1 cellular context compared by ENCODE assay signal in the genomic region with DNA sequence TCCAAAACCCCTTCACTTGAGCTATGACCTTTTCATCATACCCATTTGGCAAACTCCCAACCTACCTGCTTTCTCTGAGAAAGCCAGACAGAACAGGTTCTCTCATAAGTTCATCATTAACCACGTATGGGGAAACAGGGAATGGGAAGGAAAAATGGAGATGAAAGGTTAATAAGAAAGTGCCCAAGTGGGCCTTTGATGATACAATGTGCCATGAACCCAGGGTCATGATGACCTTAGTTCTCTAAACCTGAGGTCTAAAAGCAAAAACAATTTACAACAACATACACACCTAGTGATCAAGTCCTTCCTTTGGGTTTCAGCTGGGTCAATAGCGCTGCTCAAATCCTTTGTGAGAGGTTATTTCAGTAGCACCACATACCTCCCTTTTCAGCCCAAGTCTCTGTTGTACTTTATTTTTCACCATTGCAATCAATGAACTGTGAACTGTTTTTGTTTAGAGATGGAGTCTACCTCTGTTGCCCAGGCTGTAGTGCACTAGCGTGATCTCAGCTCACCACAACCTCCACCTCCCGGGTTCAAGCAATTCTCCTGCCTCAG.
TF ChIP-seq lines count a peak whose summit lies in the region.

No MANE protein-coding gene starts in this region.

TF ChIP-seq in HepG2, 621 proteins besides CTCF, POLR2A, EP300 and RAD21 (continued from another document and continues in another):
- TF ChIP-seq, protein P1, sequence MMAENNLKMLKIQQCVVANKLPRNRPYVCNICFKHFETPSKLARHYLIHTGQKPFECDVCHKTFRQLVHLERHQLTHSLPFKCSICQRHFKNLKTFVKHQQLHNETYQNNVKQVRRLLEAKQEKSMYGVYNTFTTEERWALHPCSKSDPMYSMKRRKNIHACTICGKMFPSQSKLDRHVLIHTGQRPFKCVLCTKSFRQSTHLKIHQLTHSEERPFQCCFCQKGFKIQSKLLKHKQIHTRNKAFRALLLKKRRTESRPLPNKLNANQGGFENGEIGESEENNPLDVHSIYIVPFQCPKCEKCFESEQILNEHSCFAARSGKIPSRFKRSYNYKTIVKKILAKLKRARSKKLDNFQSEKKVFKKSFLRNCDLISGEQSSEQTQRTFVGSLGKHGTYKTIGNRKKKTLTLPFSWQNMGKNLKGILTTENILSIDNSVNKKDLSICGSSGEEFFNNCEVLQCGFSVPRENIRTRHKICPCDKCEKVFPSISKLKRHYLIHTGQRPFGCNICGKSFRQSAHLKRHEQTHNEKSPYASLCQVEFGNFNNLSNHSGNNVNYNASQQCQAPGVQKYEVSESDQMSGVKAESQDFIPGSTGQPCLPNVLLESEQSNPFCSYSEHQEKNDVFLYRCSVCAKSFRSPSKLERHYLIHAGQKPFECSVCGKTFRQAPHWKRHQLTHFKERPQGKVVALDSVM (CRISPR knock-in tag; IDR thresholded peaks at IDR 0.05) = peak; percentile 90
- peak; percentile 53; the same call in 1 of the 2 replicates for TF ChIP-seq ATF1 (CRISPR knock-in tag; IDR thresholded peaks at IDR 0.05)
- TF ChIP-seq POLR2AphosphoS2 (IDR thresholded peaks at IDR 0.05; ENCODE audit: low read depth, low read length) = no peak
- TF ChIP-seq, protein P2, sequence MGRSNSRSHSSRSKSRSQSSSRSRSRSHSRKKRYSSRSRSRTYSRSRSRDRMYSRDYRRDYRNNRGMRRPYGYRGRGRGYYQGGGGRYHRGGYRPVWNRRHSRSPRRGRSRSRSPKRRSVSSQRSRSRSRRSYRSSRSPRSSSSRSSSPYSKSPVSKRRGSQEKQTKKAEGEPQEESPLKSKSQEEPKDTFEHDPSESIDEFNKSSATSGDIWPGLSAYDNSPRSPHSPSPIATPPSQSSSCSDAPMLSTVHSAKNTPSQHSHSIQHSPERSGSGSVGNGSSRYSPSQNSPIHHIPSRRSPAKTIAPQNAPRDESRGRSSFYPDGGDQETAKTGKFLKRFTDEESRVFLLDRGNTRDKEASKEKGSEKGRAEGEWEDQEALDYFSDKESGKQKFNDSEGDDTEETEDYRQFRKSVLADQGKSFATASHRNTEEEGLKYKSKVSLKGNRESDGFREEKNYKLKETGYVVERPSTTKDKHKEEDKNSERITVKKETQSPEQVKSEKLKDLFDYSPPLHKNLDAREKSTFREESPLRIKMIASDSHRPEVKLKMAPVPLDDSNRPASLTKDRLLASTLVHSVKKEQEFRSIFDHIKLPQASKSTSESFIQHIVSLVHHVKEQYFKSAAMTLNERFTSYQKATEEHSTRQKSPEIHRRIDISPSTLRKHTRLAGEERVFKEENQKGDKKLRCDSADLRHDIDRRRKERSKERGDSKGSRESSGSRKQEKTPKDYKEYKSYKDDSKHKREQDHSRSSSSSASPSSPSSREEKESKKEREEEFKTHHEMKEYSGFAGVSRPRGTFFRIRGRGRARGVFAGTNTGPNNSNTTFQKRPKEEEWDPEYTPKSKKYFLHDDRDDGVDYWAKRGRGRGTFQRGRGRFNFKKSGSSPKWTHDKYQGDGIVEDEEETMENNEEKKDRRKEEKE (IDR thresholded peaks at IDR 0.05) = no peak
- TF ChIP-seq, protein P3, sequence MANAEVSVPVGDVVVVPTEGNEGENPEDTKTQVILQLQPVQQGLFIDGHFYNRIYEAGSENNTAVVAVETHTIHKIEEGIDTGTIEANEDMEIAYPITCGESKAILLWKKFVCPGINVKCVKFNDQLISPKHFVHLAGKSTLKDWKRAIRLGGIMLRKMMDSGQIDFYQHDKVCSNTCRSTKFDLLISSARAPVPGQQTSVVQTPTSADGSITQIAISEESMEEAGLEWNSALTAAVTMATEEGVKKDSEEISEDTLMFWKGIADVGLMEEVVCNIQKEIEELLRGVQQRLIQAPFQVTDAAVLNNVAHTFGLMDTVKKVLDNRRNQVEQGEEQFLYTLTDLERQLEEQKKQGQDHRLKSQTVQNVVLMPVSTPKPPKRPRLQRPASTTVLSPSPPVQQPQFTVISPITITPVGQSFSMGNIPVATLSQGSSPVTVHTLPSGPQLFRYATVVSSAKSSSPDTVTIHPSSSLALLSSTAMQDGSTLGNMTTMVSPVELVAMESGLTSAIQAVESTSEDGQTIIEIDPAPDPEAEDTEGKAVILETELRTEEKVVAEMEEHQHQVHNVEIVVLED (CRISPR knock-in tag; IDR thresholded peaks at IDR 0.05; ENCODE audit: borderline replicate concordance) = peak; percentile 36; the same call in 1 of the 2 replicates
- TF ChIP-seq HNRNPL (IDR thresholded peaks at IDR 0.05; ENCODE audit: low read depth, low read length) = no peak
- TF ChIP-seq YEATS4 (CRISPR knock-in tag; IDR thresholded peaks at IDR 0.05; ENCODE audit: borderline replicate concordance) = peak; percentile 38; the same call in 1 of the 2 replicates
- TF ChIP-seq POLR2G (IDR thresholded peaks at IDR 0.05; ENCODE audit: low read depth, low read length) = no peak
- TF ChIP-seq, protein P4, sequence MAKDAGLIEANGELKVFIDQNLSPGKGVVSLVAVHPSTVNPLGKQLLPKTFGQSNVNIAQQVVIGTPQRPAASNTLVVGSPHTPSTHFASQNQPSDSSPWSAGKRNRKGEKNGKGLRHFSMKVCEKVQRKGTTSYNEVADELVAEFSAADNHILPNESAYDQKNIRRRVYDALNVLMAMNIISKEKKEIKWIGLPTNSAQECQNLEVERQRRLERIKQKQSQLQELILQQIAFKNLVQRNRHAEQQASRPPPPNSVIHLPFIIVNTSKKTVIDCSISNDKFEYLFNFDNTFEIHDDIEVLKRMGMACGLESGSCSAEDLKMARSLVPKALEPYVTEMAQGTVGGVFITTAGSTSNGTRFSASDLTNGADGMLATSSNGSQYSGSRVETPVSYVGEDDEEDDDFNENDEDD (CRISPR knock-in tag; IDR thresholded peaks at IDR 0.05; ENCODE audit: borderline replicate concordance) = no peak
- TF ChIP-seq HMG20A (CRISPR knock-in tag; IDR thresholded peaks at IDR 0.05; ENCODE audit: borderline replicate concordance) = peak; percentile 91; the same call in 1 of the 2 replicates
- TF ChIP-seq SMC3 (IDR thresholded peaks at IDR 0.05; ENCODE audit: low read length) = peak; percentile 6; the same call in 1 of the 2 replicates
- TF ChIP-seq, protein P5, sequence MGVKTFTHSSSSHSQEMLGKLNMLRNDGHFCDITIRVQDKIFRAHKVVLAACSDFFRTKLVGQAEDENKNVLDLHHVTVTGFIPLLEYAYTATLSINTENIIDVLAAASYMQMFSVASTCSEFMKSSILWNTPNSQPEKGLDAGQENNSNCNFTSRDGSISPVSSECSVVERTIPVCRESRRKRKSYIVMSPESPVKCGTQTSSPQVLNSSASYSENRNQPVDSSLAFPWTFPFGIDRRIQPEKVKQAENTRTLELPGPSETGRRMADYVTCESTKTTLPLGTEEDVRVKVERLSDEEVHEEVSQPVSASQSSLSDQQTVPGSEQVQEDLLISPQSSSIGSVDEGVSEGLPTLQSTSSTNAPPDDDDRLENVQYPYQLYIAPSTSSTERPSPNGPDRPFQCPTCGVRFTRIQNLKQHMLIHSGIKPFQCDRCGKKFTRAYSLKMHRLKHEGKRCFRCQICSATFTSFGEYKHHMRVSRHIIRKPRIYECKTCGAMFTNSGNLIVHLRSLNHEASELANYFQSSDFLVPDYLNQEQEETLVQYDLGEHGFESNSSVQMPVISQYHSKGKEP (CRISPR knock-in tag; IDR thresholded peaks at IDR 0.05) = no peak
- TF ChIP-seq GATAD2A (CRISPR knock-in tag; IDR thresholded peaks at IDR 0.05) = peak; percentile 97
- TF ChIP-seq, protein P6, sequence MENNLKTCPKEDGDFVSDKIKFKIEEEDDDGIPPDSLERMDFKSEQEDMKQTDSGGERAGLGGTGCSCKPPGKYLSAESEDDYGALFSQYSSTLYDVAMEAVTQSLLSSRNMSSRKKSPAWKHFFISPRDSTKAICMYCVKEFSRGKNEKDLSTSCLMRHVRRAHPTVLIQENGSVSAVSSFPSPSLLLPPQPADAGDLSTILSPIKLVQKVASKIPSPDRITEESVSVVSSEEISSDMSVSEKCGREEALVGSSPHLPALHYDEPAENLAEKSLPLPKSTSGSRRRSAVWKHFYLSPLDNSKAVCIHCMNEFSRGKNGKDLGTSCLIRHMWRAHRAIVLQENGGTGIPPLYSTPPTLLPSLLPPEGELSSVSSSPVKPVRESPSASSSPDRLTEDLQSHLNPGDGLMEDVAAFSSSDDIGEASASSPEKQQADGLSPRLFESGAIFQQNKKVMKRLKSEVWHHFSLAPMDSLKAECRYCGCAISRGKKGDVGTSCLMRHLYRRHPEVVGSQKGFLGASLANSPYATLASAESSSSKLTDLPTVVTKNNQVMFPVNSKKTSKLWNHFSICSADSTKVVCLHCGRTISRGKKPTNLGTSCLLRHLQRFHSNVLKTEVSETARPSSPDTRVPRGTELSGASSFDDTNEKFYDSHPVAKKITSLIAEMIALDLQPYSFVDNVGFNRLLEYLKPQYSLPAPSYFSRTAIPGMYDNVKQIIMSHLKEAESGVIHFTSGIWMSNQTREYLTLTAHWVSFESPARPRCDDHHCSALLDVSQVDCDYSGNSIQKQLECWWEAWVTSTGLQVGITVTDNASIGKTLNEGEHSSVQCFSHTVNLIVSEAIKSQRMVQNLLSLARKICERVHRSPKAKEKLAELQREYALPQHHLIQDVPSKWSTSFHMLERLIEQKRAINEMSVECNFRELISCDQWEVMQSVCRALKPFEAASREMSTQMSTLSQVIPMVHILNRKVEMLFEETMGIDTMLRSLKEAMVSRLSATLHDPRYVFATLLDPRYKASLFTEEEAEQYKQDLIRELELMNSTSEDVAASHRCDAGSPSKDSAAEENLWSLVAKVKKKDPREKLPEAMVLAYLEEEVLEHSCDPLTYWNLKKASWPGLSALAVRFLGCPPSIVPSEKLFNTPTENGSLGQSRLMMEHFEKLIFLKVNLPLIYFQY (CRISPR knock-in tag; IDR thresholded peaks at IDR 0.05; ENCODE audit: borderline replicate concordance) = peak; percentile 65; the same call in 1 of the 2 replicates
- TF ChIP-seq, protein P7, sequence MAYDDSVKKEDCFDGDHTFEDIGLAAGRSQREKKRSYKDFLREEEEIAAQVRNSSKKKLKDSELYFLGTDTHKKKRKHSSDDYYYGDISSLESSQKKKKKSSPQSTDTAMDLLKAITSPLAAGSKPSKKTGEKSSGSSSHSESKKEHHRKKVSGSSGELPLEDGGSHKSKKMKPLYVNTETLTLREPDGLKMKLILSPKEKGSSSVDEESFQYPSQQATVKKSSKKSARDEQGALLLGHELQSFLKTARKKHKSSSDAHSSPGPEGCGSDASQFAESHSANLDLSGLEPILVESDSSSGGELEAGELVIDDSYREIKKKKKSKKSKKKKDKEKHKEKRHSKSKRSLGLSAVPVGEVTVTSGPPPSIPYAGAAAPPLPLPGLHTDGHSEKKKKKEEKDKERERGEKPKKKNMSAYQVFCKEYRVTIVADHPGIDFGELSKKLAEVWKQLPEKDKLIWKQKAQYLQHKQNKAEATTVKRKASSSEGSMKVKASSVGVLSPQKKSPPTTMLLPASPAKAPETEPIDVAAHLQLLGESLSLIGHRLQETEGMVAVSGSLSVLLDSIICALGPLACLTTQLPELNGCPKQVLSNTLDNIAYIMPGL (CRISPR knock-in tag; IDR thresholded peaks at IDR 0.05; ENCODE audit: borderline replicate concordance in 1 of 2, low read depth in 1 of 2) = peak in 1 of 2 experiments; percentile 72; a peak in 2 of 4 replicates
- TF ChIP-seq, protein P8, sequence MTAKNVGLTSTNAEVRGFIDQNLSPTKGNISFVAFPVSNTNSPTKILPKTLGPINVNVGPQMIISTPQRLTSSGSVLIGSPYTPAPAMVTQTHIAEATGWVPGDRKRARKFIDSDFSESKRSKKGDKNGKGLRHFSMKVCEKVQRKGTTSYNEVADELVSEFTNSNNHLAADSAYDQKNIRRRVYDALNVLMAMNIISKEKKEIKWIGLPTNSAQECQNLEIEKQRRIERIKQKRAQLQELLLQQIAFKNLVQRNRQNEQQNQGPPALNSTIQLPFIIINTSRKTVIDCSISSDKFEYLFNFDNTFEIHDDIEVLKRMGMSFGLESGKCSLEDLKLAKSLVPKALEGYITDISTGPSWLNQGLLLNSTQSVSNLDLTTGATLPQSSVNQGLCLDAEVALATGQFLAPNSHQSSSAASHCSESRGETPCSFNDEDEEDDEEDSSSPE (CRISPR knock-in tag; IDR thresholded peaks at IDR 0.05) = no peak; the same call in 1 of the 2 replicates
- no peak for TF ChIP-seq DMAP1 (CRISPR knock-in tag; IDR thresholded peaks at IDR 0.05)
- TF ChIP-seq PPARG (CRISPR knock-in tag; conservative IDR thresholded peaks at IDR 0.05) = peak; percentile 97
- no peak for TF ChIP-seq FOXP1 (IDR thresholded peaks at IDR 0.05)
- TF ChIP-seq FOXP1 (CRISPR knock-in tag; IDR thresholded peaks at IDR 0.05) = peak; percentile 90
- peak; percentile 61; the same call in 1 of the 2 replicates for TF ChIP-seq KDM4B (CRISPR knock-in tag; IDR thresholded peaks at IDR 0.05)
- no peak for TF ChIP-seq ZNF562 (CRISPR knock-in tag; IDR thresholded peaks at IDR 0.05; ENCODE audit: borderline replicate concordance)
- TF ChIP-seq SSRP1 (CRISPR knock-in tag; IDR thresholded peaks at IDR 0.05) = no peak
- TF ChIP-seq WIZ (CRISPR knock-in tag; IDR thresholded peaks at IDR 0.05) = no peak
- TF ChIP-seq, protein P9, sequence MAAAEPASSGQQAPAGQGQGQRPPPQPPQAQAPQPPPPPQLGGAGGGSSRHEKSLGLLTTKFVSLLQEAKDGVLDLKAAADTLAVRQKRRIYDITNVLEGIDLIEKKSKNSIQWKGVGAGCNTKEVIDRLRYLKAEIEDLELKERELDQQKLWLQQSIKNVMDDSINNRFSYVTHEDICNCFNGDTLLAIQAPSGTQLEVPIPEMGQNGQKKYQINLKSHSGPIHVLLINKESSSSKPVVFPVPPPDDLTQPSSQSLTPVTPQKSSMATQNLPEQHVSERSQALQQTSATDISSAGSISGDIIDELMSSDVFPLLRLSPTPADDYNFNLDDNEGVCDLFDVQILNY (CRISPR knock-in tag; conservative IDR thresholded peaks at IDR 0.05) = no peak
- TF ChIP-seq, protein P10, sequence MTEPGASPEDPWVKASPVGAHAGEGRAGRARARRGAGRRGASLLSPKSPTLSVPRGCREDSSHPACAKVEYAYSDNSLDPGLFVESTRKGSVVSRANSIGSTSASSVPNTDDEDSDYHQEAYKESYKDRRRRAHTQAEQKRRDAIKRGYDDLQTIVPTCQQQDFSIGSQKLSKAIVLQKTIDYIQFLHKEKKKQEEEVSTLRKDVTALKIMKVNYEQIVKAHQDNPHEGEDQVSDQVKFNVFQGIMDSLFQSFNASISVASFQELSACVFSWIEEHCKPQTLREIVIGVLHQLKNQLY (CRISPR knock-in tag; IDR thresholded peaks at IDR 0.05) = peak; percentile 87
- no peak for TF ChIP-seq LCORL (IDR thresholded peaks at IDR 0.05)
- TF ChIP-seq LCORL (CRISPR knock-in tag; IDR thresholded peaks at IDR 0.05) = peak; percentile 54
- peak; percentile 40; the same call in 1 of the 2 replicates for TF ChIP-seq KDM3A (CRISPR knock-in tag; IDR thresholded peaks at IDR 0.05; ENCODE audit: low read depth)
- peak; percentile 89 for TF ChIP-seq HNF4A (CRISPR knock-in tag; IDR thresholded peaks at IDR 0.05)
- peak; percentile 96 for TF ChIP-seq NR2F2 (IDR thresholded peaks at IDR 0.05; ENCODE audit: borderline replicate concordance, low read depth)
- no peak for TF ChIP-seq GTF3A (CRISPR knock-in tag; conservative IDR thresholded peaks at IDR 0.05)
- TF ChIP-seq ZNF33A (CRISPR knock-in tag; IDR thresholded peaks at IDR 0.05; ENCODE audit: borderline replicate concordance) = peak; percentile 72; the same call in 1 of the 2 replicates
- TF ChIP-seq MIER2 (CRISPR knock-in tag; IDR thresholded peaks at IDR 0.05) = 0 out of 2 replicates have a peak, but pooled peaks have one; percentile 30
- no peak for TF ChIP-seq HOXA5 (CRISPR knock-in tag; IDR thresholded peaks at IDR 0.05)
- TF ChIP-seq HMGA1 (CRISPR knock-in tag; conservative IDR thresholded peaks at IDR 0.05) = no peak
- no peak for TF ChIP-seq ZNF766 (CRISPR knock-in tag; IDR thresholded peaks at IDR 0.05; ENCODE audit: borderline replicate concordance)
- TF ChIP-seq, protein P11, sequence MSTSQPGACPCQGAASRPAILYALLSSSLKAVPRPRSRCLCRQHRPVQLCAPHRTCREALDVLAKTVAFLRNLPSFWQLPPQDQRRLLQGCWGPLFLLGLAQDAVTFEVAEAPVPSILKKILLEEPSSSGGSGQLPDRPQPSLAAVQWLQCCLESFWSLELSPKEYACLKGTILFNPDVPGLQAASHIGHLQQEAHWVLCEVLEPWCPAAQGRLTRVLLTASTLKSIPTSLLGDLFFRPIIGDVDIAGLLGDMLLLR (CRISPR knock-in tag; IDR thresholded peaks at IDR 0.05) = no peak
- no peak for TF ChIP-seq ZNF577 (CRISPR knock-in tag; IDR thresholded peaks at IDR 0.05; ENCODE audit: borderline replicate concordance, low read depth)
